Comparison of ENCODE assay signal across 9 cellular contexts in genomic region chr17:81518113-81518784, GRCh38. TPM values are rescaled to one million over a fixed set of nuclear protein-coding genes. Genes with fewer than 3 reads are reported as not detected.
A peak's percentile ranks its signal among the peaks of the same experiment; 100 is the strongest.
DNase-seq lines count a peak whose midpoint lies in the region; ATAC-seq lines count a peak whose summit lies in the region.
"Had no signal": no experiment of that assay in that cellular context is flagged by ENCODE, and none has a peak within 500 bp of the region (broad histone marks: within the 10 kb centered on the region; RNA-seq: fewer than 3 reads in every experiment).

No MANE protein-coding gene starts in this region.

- H3K4me3 ChIP-seq in BLaER1, result peak overlapping the region; percentile 65
- peak overlapping the region; percentile 63 for H3K4me3 ChIP-seq in HUES6 (ENCODE audit: low read depth, low read length)
- H3K4me3 ChIP-seq in naive thymus-derived CD4-positive, alpha-beta T cell (ENCODE audit: low read length), result peak overlapping the region; percentile 51

- H3K4me2 ChIP-seq in BLaER1, result peak overlapping the region; percentile 99

- H3K4me3 Mint-ChIP-seq in central memory CD8-positive, alpha-beta T cell, result peak overlapping the region; percentile 51
- peak overlapping the region; percentile 28 to 84 (median 62) for H3K4me3 Mint-ChIP-seq in naive thymus-derived CD4-positive, alpha-beta T cell

- H4K20me1 ChIP-seq in BLaER1, result peaks cover 48% of the 10 kb centered on the region

- peaks cover 15% of the 10 kb centered on the region for H3K36me3 Mint-ChIP-seq in central memory CD8-positive, alpha-beta T cell (ENCODE audit: insufficient read depth)
- peaks cover 0 to 6% (median 0%) of the 10 kb centered on the region in 5 donors for H3K36me3 Mint-ChIP-seq in naive thymus-derived CD4-positive, alpha-beta T cell

- intact Hi-C loops in naive thymus-derived CD4-positive, alpha-beta T cell (cut with micrococcal nuclease), result loop anchor here (2.0 to 10.0 kb wide), 2 partner anchors 83 to 223 kb away; partner anchors contain the start of gene SLC38A10 (in 1 of the 2)

- H3K36me3 ChIP-seq in BLaER1 (no peaks in the 10 kb centered on the region), HUES6 (ENCODE audit: control insufficient read depth, insufficient read depth, low read length) (no peaks in the 10 kb centered on the region)
- H3K36me3 ChIP-seq in naive thymus-derived CD4-positive, alpha-beta T cell (ENCODE audit: control insufficient read depth in 2 of 3, insufficient read depth in 3 of 3, low read length in 3 of 3), result no peaks in the 10 kb centered on the region

- H3K4me1 ChIP-seq in BLaER1 (peaks cover 68% of the 10 kb centered on the region), HUES6 (ENCODE audit: control insufficient read depth, insufficient read depth, low read length) (peaks cover 44% of the 10 kb centered on the region)
- H3K4me1 ChIP-seq in naive thymus-derived CD4-positive, alpha-beta T cell (ENCODE audit: control insufficient read depth in 2 of 2, insufficient read depth in 2 of 2, low read length in 2 of 2), result peaks cover 0 to 29% of the 10 kb centered on the region in 2 donors

- H3K27ac ChIP-seq in BLaER1 (peak overlapping the region; percentile 57; the same call in 1 of the 2 replicates), HUES6 (ENCODE audit: low read depth, low read length) (peak overlapping the region; percentile 37; the same call in 1 of the 2 replicates)
- no peak overlapping the region for H3K27ac ChIP-seq in naive thymus-derived CD4-positive, alpha-beta T cell (ENCODE audit: low read depth, low read length)

- H3K4me1 Mint-ChIP-seq in central memory CD8-positive, alpha-beta T cell, result peaks cover 26% of the 10 kb centered on the region
- peaks cover 8 to 28% (median 23%) of the 10 kb centered on the region in 7 donors for H3K4me1 Mint-ChIP-seq in naive thymus-derived CD4-positive, alpha-beta T cell

- H3K27me3 ChIP-seq in BLaER1, result peaks cover 27% of the 10 kb centered on the region
- peaks cover 36% of the 10 kb centered on the region for H3K27me3 ChIP-seq in HUES6 (ENCODE audit: control insufficient read depth, insufficient read depth, low read length)
- no peaks in the 10 kb centered on the region for H3K27me3 ChIP-seq in naive thymus-derived CD4-positive, alpha-beta T cell (ENCODE audit: control insufficient read depth in 2 of 2, insufficient read depth in 2 of 2, low read length in 2 of 2)

- DNase-seq in central memory CD8-positive, alpha-beta T cell (ENCODE audit: low spot score in 2 of 2), result no peak
- no peak for DNase-seq in naive thymus-derived CD4-positive, alpha-beta T cell
- DNase-seq in DMS 273 (lab: John Stamatoyannopoulos, UW; ENCODE audit: unreplicated experiment), result no peak
- DNase-seq in SW 1271 (lab: John Stamatoyannopoulos, UW), result no peak
- DNase-seq in activated gamma-delta T cell (lab: John Stamatoyannopoulos, UW), result no peak

- CTCF ChIA-PET in naive thymus-derived CD4-positive, alpha-beta T cell (lab: Charles Lee), result interaction anchor here (0.6 to 2.7 kb wide), 6 partner anchors 10 to 82 kb away, joined by 3 to 18 read pairs (median 4); partner anchors contain the start of gene FAAP100

- peak overlapping the region; percentile 64; the same call in 1 of the 2 replicates for H3K9ac ChIP-seq in BLaER1
- peak overlapping the region; percentile 75 for H3K9ac ChIP-seq in HUES6 (ENCODE audit: low read length)

- ATAC-seq in central memory CD8-positive, alpha-beta T cell (replicated peaks; ENCODE audit: extremely low read depth, poor library complexity, severe bottlenecking), result no peak
- no peak for ATAC-seq in naive thymus-derived CD4-positive, alpha-beta T cell
- ATAC-seq in HG03460 (IDR thresholded peaks at IDR 0.05; ENCODE audit: unreplicated experiment), result no peak

- H3K27me3 Mint-ChIP-seq in central memory CD8-positive, alpha-beta T cell, result peaks cover 10% of the 10 kb centered on the region
- peaks cover 0 to 21% (median 0%) of the 10 kb centered on the region in 5 donors for H3K27me3 Mint-ChIP-seq in naive thymus-derived CD4-positive, alpha-beta T cell

- H3K9me3 ChIP-seq in BLaER1, result no peaks in the 10 kb centered on the region
- H3K9me3 ChIP-seq in HUES6 (ENCODE audit: control insufficient read depth, insufficient read depth, low read depth, low read length), result no peaks in the 10 kb centered on the region
- no peaks in the 10 kb centered on the region for H3K9me3 ChIP-seq in naive thymus-derived CD4-positive, alpha-beta T cell (ENCODE audit: control insufficient read depth in 2 of 3, low read length in 3 of 3)

- H3K27ac Mint-ChIP-seq in central memory CD8-positive, alpha-beta T cell (ENCODE audit: low read depth), result no peak overlapping the region
- peak overlapping the region; percentile 28 to 79 (median 47) for H3K27ac Mint-ChIP-seq in naive thymus-derived CD4-positive, alpha-beta T cell

- POLR2A ChIA-PET in naive thymus-derived CD4-positive, alpha-beta T cell (lab: Charles Lee), result interaction anchor here (0.7 to 3.5 kb wide), 7 partner anchors 8 to 279 kb away, joined by 3 to 27 read pairs (median 3); partner anchors contain the start of genes FAAP100, NDUFAF8 and TEPSIN

- no peaks in the 10 kb centered on the region for H3K9me3 Mint-ChIP-seq in central memory CD8-positive, alpha-beta T cell
- no peaks in the 10 kb centered on the region for H3K9me3 Mint-ChIP-seq in naive thymus-derived CD4-positive, alpha-beta T cell

RNA-seq across cellular contexts. Expression of gene ACTG1, which starts 5.7 kb away (rescaled TPM):
- 1,000 to 10,000 TPM in 4 of 5 experiments, 100 to 1,000 TPM in 1; 971 to 4,639 (median 1,185) TPM for total RNA-seq in naive thymus-derived CD4-positive, alpha-beta T cell
- polyA plus RNA-seq in naive thymus-derived CD4-positive, alpha-beta T cell, result 1,000 to 10,000 TPM; 1,098 to 1,433 TPM

RNA-seq across cellular contexts. Expression of gene FSCN2, which starts 9.9 kb away (rescaled TPM):
- total RNA-seq in naive thymus-derived CD4-positive, alpha-beta T cell, result 1 to 10 TPM in 2 of 5 experiments, under 1 TPM in 3; 0.56 to 1.6 (median 0.70) TPM
- polyA plus RNA-seq in naive thymus-derived CD4-positive, alpha-beta T cell, result not detected
- total RNA-seq: epithelial cell of proximal tubule had no signal

RNA-seq across cellular contexts. Expression of gene FAAP100, which starts 33.9 kb away (rescaled TPM):
- total RNA-seq in naive thymus-derived CD4-positive, alpha-beta T cell, result 10 to 100 TPM; 28.8 to 57.0 (median 43.6) TPM
- polyA plus RNA-seq in naive thymus-derived CD4-positive, alpha-beta T cell, result 10 to 100 TPM in 1 of 2 donors, 1 to 10 TPM in 1; 9.0 to 20.1 TPM
